Comparison of ENCODE assay signal across 12 cellular contexts in genomic region chr16:85901760-85902365, GRCh38. TPM values are rescaled to one million over a fixed set of nuclear protein-coding genes. Genes with fewer than 3 reads are reported as not detected.
DNase-seq lines count a peak whose midpoint lies in the region; ATAC-seq, FAIRE-seq and TF ChIP-seq lines count a peak whose summit lies in the region.
"Had no signal": no experiment of that assay in that cellular context is flagged by ENCODE, and none has a peak within 500 bp of the region (broad histone marks: within the 10 kb centered on the region; RNA-seq: fewer than 3 reads in every experiment).

No MANE protein-coding gene starts in this region.

- no peak overlapping the region for H2AFZ ChIP-seq in HepG2 (ENCODE audit: low read length)

- peaks cover 45 to 64% (median 54%) of the 10 kb centered on the region in 3 donors for H3K4me1 Mint-ChIP-seq in T-cell

- in situ Hi-C loops in HepG2 (cut with HindIII; ENCODE audit: extremely low pct_ligation_motif_present, low pct_unique_long_range_greater_than_20kb), result no loop called here

- no peaks in the 10 kb centered on the region for H3K9me3 Mint-ChIP-seq in T-cell

- DNase-seq in HepG2 (ENCODE audit: low spot score), result no peak
- no peak for DNase-seq in T-cell
- DNase-seq in right lobe of liver, result no peak
- no peak for DNase-seq in MG63
- DNase-seq in stimulated activated CD4-positive, alpha-beta T cell treated with anti-CD3 and anti-CD28 coated beads, Interleukin-15, amount 100 ng/mL, for 24 hours, result no peak
- DNase-seq: BE2C, Kasumi-1 had no signal

- H3K4me2 ChIP-seq in HepG2 (ENCODE audit: low read depth, low read length), result no peak overlapping the region

- TF ChIP-seq CTCF in liver (IDR thresholded peaks at IDR 0.05; ENCODE audit: low read depth, low read length, missing input control) (no peak), HepG2 (CRISPR knock-in tag; IDR thresholded peaks at IDR 0.05) (no peak), right lobe of liver (IDR thresholded peaks at IDR 0.05) (no peak)

- peaks cover 10% of the 10 kb centered on the region for H3K36me3 Mint-ChIP-seq in T-cell

- ATAC-seq in HepG2 (no peak), T-cell (replicated peaks in 1 of 4) (no peak), right lobe of liver (no peak), HG02981 (IDR thresholded peaks at IDR 0.05; ENCODE audit: unreplicated experiment) (no peak), HG02763 (IDR thresholded peaks at IDR 0.05; ENCODE audit: unreplicated experiment) (no peak)

- peaks cover 11 to 41% (median 25%) of the 10 kb centered on the region in 4 donors for H3K4me1 ChIP-seq in liver (ENCODE audit: control insufficient read depth in 4 of 4, insufficient read depth in 4 of 4, low read length in 3 of 4)
- H3K4me1 ChIP-seq in HepG2 (ENCODE audit: insufficient read depth, low read length), result no peaks in the 10 kb centered on the region
- H3K4me1 ChIP-seq in right lobe of liver, result peaks cover 0 to 35% (median 8%) of the 10 kb centered on the region in 4 donors
- H3K4me1 ChIP-seq: BE2C had no signal

- H3K36me3 ChIP-seq in liver (ENCODE audit: control insufficient read depth in 4 of 4, insufficient read depth in 3 of 4, low read depth in 1 of 4, low read length in 3 of 4), result peaks cover 3 to 18% (median 10%) of the 10 kb centered on the region in 4 donors
- no peaks in the 10 kb centered on the region for H3K36me3 ChIP-seq in HepG2 (replicated peaks in 1 of 2; ENCODE audit: control insufficient read depth in 1 of 2, insufficient read depth in 2 of 2, low read length in 2 of 2)
- H3K36me3 ChIP-seq in right lobe of liver, result peaks cover 0 to 9% (median under 1%) of the 10 kb centered on the region in 4 donors
- H3K36me3 ChIP-seq in MG63, result no peaks in the 10 kb centered on the region
- H3K36me3 ChIP-seq: BE2C, pancreas had no signal

- peaks cover 5 to 23% of the 10 kb centered on the region in 2 donors for H3K27me3 Mint-ChIP-seq in T-cell

- TF ChIP-seq RAD21 in liver (IDR thresholded peaks at IDR 0.05) (no peak), HepG2 (CRISPR knock-in tag; IDR thresholded peaks at IDR 0.05) (no peak)

- intact Hi-C loops in HepG2 (cut with micrococcal nuclease; ENCODE audit: unreplicated experiment) (no loop called here), right lobe of liver (cut with DNase I) (no loop called here)

- no peak overlapping the region for H3K4me3 ChIP-seq in liver (ENCODE audit: low read depth in 1 of 3, low read length in 3 of 3)
- no peak overlapping the region for H3K4me3 ChIP-seq in HepG2 (replicated peaks in 1 of 3; ENCODE audit: insufficient read depth in 1 of 3, low read depth in 2 of 3, low read length in 3 of 3)
- no peak overlapping the region for H3K4me3 ChIP-seq in right lobe of liver
- H3K4me3 ChIP-seq in MG63, result no peak overlapping the region

- TF ChIP-seq POLR2A in HepG2 (IDR thresholded peaks at IDR 0.05; ENCODE audit: insufficient read depth in 1 of 2, low read depth in 2 of 2, low read length in 2 of 2) (no peak), right lobe of liver (IDR thresholded peaks at IDR 0.05) (no peak)

- CTCF ChIA-PET in HepG2 (lab: Yijun Ruan, JAX; ENCODE audit: low intra/inter-chr PET ratio, low total read pairs), result no interaction called here
- CTCF ChIA-PET in T-cell (lab: Charles Lee), result interaction anchor here in 1 of 2 donors (0.6 kb wide), 1 partner anchor 100 kb away, joined by 3 read pairs; no protein-coding TSS in a partner anchor

- H3K79me2 ChIP-seq in HepG2 (ENCODE audit: insufficient read depth, low read length), result no peaks in the 10 kb centered on the region

- POLR2A ChIA-PET in HepG2 (lab: Yijun Ruan, JAX), result no interaction called here
- POLR2A ChIA-PET in T-cell (lab: Charles Lee), result no interaction called here

- no peaks in the 10 kb centered on the region for H3K27me3 ChIP-seq in liver (ENCODE audit: control insufficient read depth in 4 of 4, insufficient read depth in 4 of 4, low read length in 3 of 4)
- peaks cover 7 to 50% of the 10 kb centered on the region in 2 experiments; a peak in 4 of 5 replicates for H3K27me3 ChIP-seq in HepG2 (ENCODE audit: control insufficient read depth in 1 of 2, insufficient read depth in 2 of 2, low read length in 2 of 2)
- H3K27me3 ChIP-seq in right lobe of liver, result no peaks in the 10 kb centered on the region
- peaks cover 21% of the 10 kb centered on the region for H3K27me3 ChIP-seq in MG63
- H3K27me3 ChIP-seq: pancreas had no signal

- 29% methylated on average over 7 of the region's 7 CpGs for WGBS in liver
- 24% methylated on average over 7 of the region's 7 CpGs for WGBS in HepG2 (ENCODE audit: low lambda C conversion rate)
- WGBS in right lobe of liver (ENCODE audit: insufficient coverage, low coverage, low lambda C conversion rate, missing lambda C conversion rate), result 22% methylated on average over 7 of the region's 7 CpGs

- H3K9me3 ChIP-seq in liver (ENCODE audit: control insufficient read depth in 4 of 4, low read length in 3 of 4) (no peaks in the 10 kb centered on the region), HepG2 (ENCODE audit: low read length) (no peaks in the 10 kb centered on the region), right lobe of liver (no peaks in the 10 kb centered on the region), MG63 (no peaks in the 10 kb centered on the region)
- H3K9me3 ChIP-seq: BE2C, pancreas had no signal

- H3K27ac ChIP-seq in liver (ENCODE audit: low read depth in 1 of 2, low read length in 2 of 2) (peak overlapping the region in 1 of 2 donors; percentile 15), HepG2 (ENCODE audit: extremely low read length, insufficient read depth, low read length) (no peak overlapping the region), right lobe of liver (peak overlapping the region in 2 of 3 donors; percentile 10 to 95)

- BruUV-seq in HepG2 (replicated peaks; lab: Mats Ljungman, UMichigan), result no TSS peak

- FAIRE-seq in HepG2 (lab: Jason Lieb, UNC), result no peak
- FAIRE-seq: pancreas had no signal

- H3K9ac ChIP-seq in liver (ENCODE audit: low read depth in 1 of 2, low read length in 2 of 2) (no peak overlapping the region), HepG2 (ENCODE audit: insufficient read depth, low read depth, low read length) (no peak overlapping the region)

- TF ChIP-seq EP300 in HepG2 (IDR thresholded peaks at IDR 0.05; ENCODE audit: low read depth in 2 of 2, low read length in 2 of 2) (no peak), HepG2 (CRISPR knock-in tag; IDR thresholded peaks at IDR 0.05; ENCODE audit: borderline replicate concordance) (no peak)

- no peaks in the 10 kb centered on the region; the same call in 1 of the 2 replicates for H4K20me1 ChIP-seq in HepG2 (ENCODE audit: insufficient read depth, low read length)

- peak overlapping the region; percentile 43 to 85 (median 85) for H3K4me3 Mint-ChIP-seq in T-cell

- H3K27ac Mint-ChIP-seq in T-cell, result peak overlapping the region in 1 of 2 donors; percentile 24

TF ChIP-seq in liver, 16 proteins besides CTCF, POLR2A, EP300 and RAD21 (continues in another document):
- TF ChIP-seq FOXA2 (IDR thresholded peaks at IDR 0.05), result no peak

TF ChIP-seq in HepG2, 621 proteins besides CTCF, POLR2A, EP300 and RAD21:
- TF ChIP-seq ZNF556 (CRISPR knock-in tag; IDR thresholded peaks at IDR 0.05; ENCODE audit: borderline replicate concordance) (no peak), ZNF354B (CRISPR knock-in tag; IDR thresholded peaks at IDR 0.05) (no peak), IKZF1 (IDR thresholded peaks at IDR 0.05) (no peak), KLF16 (CRISPR knock-in tag; IDR thresholded peaks at IDR 0.05) (no peak), ZNF772 (CRISPR knock-in tag; IDR thresholded peaks at IDR 0.05) (no peak), ZNF598 (CRISPR knock-in tag; IDR thresholded peaks at IDR 0.05; ENCODE audit: borderline replicate concordance) (no peak), ZNF569 (CRISPR knock-in tag; IDR thresholded peaks at IDR 0.05; ENCODE audit: borderline replicate concordance) (no peak), MBD4 (IDR thresholded peaks at IDR 0.05; ENCODE audit: borderline replicate concordance, low read length) (no peak), RFXANK (CRISPR knock-in tag; IDR thresholded peaks at IDR 0.05) (no peak), NR1H2 (CRISPR knock-in tag; IDR thresholded peaks at IDR 0.05; ENCODE audit: borderline replicate concordance, low read depth) (no peak), ETV6 (CRISPR knock-in tag; conservative IDR thresholded peaks at IDR 0.05) (no peak), ZNF644 (CRISPR knock-in tag; IDR thresholded peaks at IDR 0.05; ENCODE audit: low read depth) (no peak)

RNA-seq across cellular contexts. Expression of gene IRF8, which starts 2.9 kb away (rescaled TPM):
- total RNA-seq in liver (10 to 100 TPM; 17.1 to 25.8 TPM), HepG2 (2016; rRNA removed; fragmentation: Illumina TruSeq; extraction: Trizol) (not detected in 2 replicates), T-cell (10 to 100 TPM in 3 of 5 donors, 1 to 10 TPM in 2; 7.7 to 17.0 (median 10.3) TPM), right lobe of liver (10 to 100 TPM in 5 of 6 experiments, 1 to 10 TPM in 1; 4.8 to 19.6 (median 14.6) TPM)
- polyA plus RNA-seq in liver (1 to 10 TPM; 5.1 to 7.6 TPM), HepG2 (2011; rRNA removed) (not detected in 2 replicates)
- total RNA-seq in HepG2 (2016; cell fraction: cytosol; rRNA removed; fragmentation: Illumina TruSeq; extraction: Trizol; ENCODE audit: low read depth), result not detected in 2 replicates
- total RNA-seq in HepG2 (2016; cell fraction: insoluble cytoplasmic fraction; rRNA removed; fragmentation: Illumina TruSeq; extraction: Trizol), result not detected in 2 replicates
- total RNA-seq in HepG2 (2016; cell fraction: membrane; rRNA removed; fragmentation: Illumina TruSeq; extraction: Trizol), result not detected in 2 replicates
- total RNA-seq in HepG2 (2016; cell fraction: nucleus; rRNA removed; fragmentation: Illumina TruSeq; extraction: Trizol), result not detected in 2 replicates
- 0.05 TPM in 1 of 2 replicates, not detected in the other for polyA plus RNA-seq in HepG2 (2011; cell fraction: cytosol; rRNA removed)
- 0.28 TPM in 1 of 2 replicates, not detected in the other for polyA plus RNA-seq in HepG2 (2011; cell fraction: nucleus; rRNA removed)
- not detected in 2 replicates for polyA plus RNA-seq in HepG2 (2012)
- not detected in 2 replicates for polyA plus RNA-seq in HepG2 (2016; cell fraction: cytosol; fragmentation: Illumina TruSeq; extraction: Trizol; ENCODE audit: low read depth)
- polyA plus RNA-seq in HepG2 (2016; cell fraction: insoluble cytoplasmic fraction; fragmentation: Illumina TruSeq; extraction: Trizol; ENCODE audit: low read depth), result not detected in 2 replicates
- not detected in 2 replicates for polyA plus RNA-seq in HepG2 (2016; cell fraction: membrane; fragmentation: Illumina TruSeq; extraction: Trizol; ENCODE audit: low read depth)
- polyA plus RNA-seq in HepG2 (2016; cell fraction: nucleus; fragmentation: Illumina TruSeq; extraction: Trizol; ENCODE audit: insufficient read depth, low read depth), result not detected in 2 replicates
- polyA minus RNA-seq in HepG2 (2011; rRNA and poly(A)+ RNA removed; ENCODE audit: low replicate concordance), result 0.61 TPM in 1 of 2 replicates, not detected in the other
- polyA minus RNA-seq in HepG2 (2011; cell fraction: cytosol; rRNA and poly(A)+ RNA removed), result not detected in 2 replicates
- polyA minus RNA-seq in HepG2 (2011; cell fraction: nucleus; rRNA and poly(A)+ RNA removed), result not detected in 2 replicates
- total RNA-seq in MG63 (2014; rRNA removed; shearing (Covaris generic); ENCODE audit: low replicate concordance), result not detected in 2 replicates
- total RNA-seq: G401 had no signal
